10 cellular contexts compared by ENCODE assay signal in the genomic region with DNA sequence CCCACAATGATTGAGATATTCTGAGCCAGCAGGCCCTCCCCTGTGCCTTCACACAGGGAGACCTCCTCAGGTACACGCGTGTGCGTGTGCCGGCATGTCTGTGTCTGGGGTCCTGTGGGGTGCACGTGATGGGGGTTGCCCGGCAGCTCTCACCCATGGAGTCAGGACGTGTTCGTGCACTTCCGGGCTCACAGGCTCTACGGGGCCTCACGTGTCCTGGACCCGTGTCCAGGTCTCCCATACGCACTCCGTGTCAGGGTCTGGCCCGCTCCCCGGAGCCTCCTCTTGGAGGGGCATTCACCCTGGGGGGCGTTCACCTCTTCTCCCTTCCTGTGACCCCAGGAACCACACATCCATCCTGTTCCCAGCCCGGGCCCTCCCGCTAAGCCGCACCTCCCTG. TPM values are rescaled to one million over a fixed set of nuclear protein-coding genes. Genes with fewer than 3 reads are reported as not detected.
DNase-seq lines count a peak whose midpoint lies in the region; ATAC-seq, FAIRE-seq and TF ChIP-seq lines count a peak whose summit lies in the region.
"Had no signal": no experiment of that assay in that cellular context is flagged by ENCODE, and none has a peak within 500 bp of the region (broad histone marks: within the 10 kb centered on the region; RNA-seq: fewer than 3 reads in every experiment).

No MANE protein-coding gene starts in this region.

- TF ChIP-seq EP300 in A549 (IDR thresholded peaks at IDR 0.05): no peak
- no peak for TF ChIP-seq EP300 in K562 (IDR thresholded peaks at IDR 0.05; ENCODE audit: low read length)

- no peak overlapping the region for H2AFZ ChIP-seq in K562 (ENCODE audit: low read depth, low read length)

- H4K20me1 ChIP-seq in K562 (replicated peaks; ENCODE audit: control insufficient read depth, insufficient read depth, low read length): peaks cover 18% of the 10 kb centered on the region

- H3K27ac ChIP-seq in A549 (peak overlapping the region; percentile 100; a peak in 5 of 6 replicates), K562 (ENCODE audit: extremely low read depth, low read depth, low read length) (no peak overlapping the region)

- TF ChIP-seq POLR2A in A549 (IDR thresholded peaks at IDR 0.05; ENCODE audit: low read length) (no peak), K562 (conservative IDR thresholded peaks at IDR 0.05) (no peak)

- ATAC-seq in A549 (no peak), K562 (no peak), GM18907 (IDR thresholded peaks at IDR 0.05; ENCODE audit: unreplicated experiment) (no peak), HG03159 (IDR thresholded peaks at IDR 0.05; ENCODE audit: unreplicated experiment) (no peak)

- FAIRE-seq in A549 (lab: Jason Lieb, UNC) (no peak), K562 (lab: Jason Lieb, UNC) (no peak)

- no peaks in the 10 kb centered on the region for H3K36me3 ChIP-seq in K562 (ENCODE audit: control insufficient read depth, insufficient read depth, low read length)

- H3K9me3 ChIP-seq in A549 (no peaks in the 10 kb centered on the region), K562 (replicated peaks; ENCODE audit: control insufficient read depth, insufficient read depth, low read depth, low read length) (no peaks in the 10 kb centered on the region)

- CTCF ChIA-PET in A549 (lab: Yijun Ruan, JAX): interaction anchor here (1.1 to 5.4 kb wide), 4 partner anchors 16 to 127 kb away, joined by 4 to 30 read pairs (median 8); no protein-coding TSS in a partner anchor
- CTCF ChIA-PET in K562 (lab: Yijun Ruan, JAX; ENCODE audit: low intra/inter-chr PET ratio): no interaction called here

- H3K4me3 ChIP-seq in A549: no peak overlapping the region
- no peak overlapping the region for H3K4me3 ChIP-seq in K562

- WGBS in A549 (ENCODE audit: missing lambda C conversion rate): 92% methylated on average over 13 of the region's 20 CpGs
- WGBS in K562 (ENCODE audit: insufficient coverage, low coverage, missing lambda C conversion rate): 11% methylated on average over 16 of the region's 20 CpGs

- no peak for TF ChIP-seq RAD21 in A549 (conservative IDR thresholded peaks at IDR 0.05 in 1 of 2, IDR thresholded peaks at IDR 0.05 in 1 of 2)
- no peak for TF ChIP-seq RAD21 in K562 (CRISPR knock-in tag; conservative IDR thresholded peaks at IDR 0.05 in 1 of 2, IDR thresholded peaks at IDR 0.05 in 1 of 2)

- no peaks in the 10 kb centered on the region for H3K9me1 ChIP-seq in K562 (ENCODE audit: control insufficient read depth, insufficient read depth, low read length)

- peaks cover 46% of the 10 kb centered on the region for H3K4me1 ChIP-seq in A549
- peaks cover 21 to 87% of the 10 kb centered on the region in 2 experiments for H3K4me1 ChIP-seq in K562 (replicated peaks in 1 of 2; ENCODE audit: control insufficient read depth in 2 of 2, insufficient read depth in 2 of 2, low read length in 2 of 2)

- POLR2A ChIA-PET in A549 (lab: Yijun Ruan, JAX) (no interaction called here), K562 (lab: Yijun Ruan, JAX) (no interaction called here)

- intact Hi-C loops in K562 (cut with micrococcal nuclease): no loop called here

- DNase-seq in A549 (ENCODE audit: low read depth in 1 of 2, low spot score in 1 of 2) (no peak), K562 (ENCODE audit: extremely low read depth in 1 of 4, low spot score in 3 of 4) (no peak)
- DNase-seq: CD4-positive, alpha-beta memory T cell; Kasumi-1; NCI-H1417 treated with DMSO at 0.1 percent for 48 hours; NCI-H2029 treated with DMSO at 0.1 percent for 48 hours; NCI-H524 treated with DMSO at 0.1 percent for 48 hours; Right ventricle myocardium superior had no signal

- peaks cover 11 to 34% of the 10 kb centered on the region in 2 experiments; a peak in 4 of 5 replicates for H3K27me3 ChIP-seq in K562 (ENCODE audit: control insufficient read depth in 2 of 2, insufficient read depth in 2 of 2, low read length in 2 of 2)

- H3K9ac ChIP-seq in K562 (ENCODE audit: insufficient read depth in 1 of 2, low read depth in 2 of 2, low read length in 2 of 2): peak overlapping the region in 1 of 2 experiments; percentile 65; a peak in 2 of 4 replicates

- no peaks in the 10 kb centered on the region for H3K79me2 ChIP-seq in K562 (ENCODE audit: control insufficient read depth, insufficient read depth, low read length)

- no peak overlapping the region for H3K4me2 ChIP-seq in A549
- H3K4me2 ChIP-seq in K562 (ENCODE audit: insufficient read depth, low read length): no peak overlapping the region; the same call in 1 of the 2 replicates

- no TSS peak for BruUV-seq in K562 (replicated peaks; lab: Mats Ljungman, UMichigan)

- in situ Hi-C loops in K562 (cut with MboI): no loop called here

- no peak for TF ChIP-seq CTCF in A549 (IDR thresholded peaks at IDR 0.05)
- no peak for TF ChIP-seq CTCF in K562 (IDR thresholded peaks at IDR 0.05 in 2 of 3, conservative IDR thresholded peaks at IDR 0.05 in 1 of 3; ENCODE audit: insufficient read depth in 2 of 3, low read depth in 1 of 3, low read length in 3 of 3)

RNA-seq across cellular contexts. Expression of a gene that starts 13.1 kb away (rescaled TPM):
- polyA plus RNA-seq in A549 (2011; rRNA removed) (13.3 and 22.4 TPM in 2 replicates), A549 (2017; fragmentation: RNase III; extraction: RNeasy Plus Mini Kit Qiagen cat#74134 plus additional on column Dnase treatment) (32.9 to 52.8 TPM (median 46.2 TPM) in 3 replicates), K562 (2011; rRNA removed) (0.24 and 0.31 TPM in 2 replicates), K562 (2014; fragmentation: Illumina TruSeq; extraction: Trizol) (not detected in 2 replicates), K562 (2014; fragmentation: Nextera tagmentation; extraction: Ambion mirVana) (under 1 TPM in 1 of 2 experiments, not detected in 1; 0.08 TPM), K562 (2014; rRNA removed) (0.07 and 0.32 TPM in 2 replicates)
- polyA plus RNA-seq in A549 (2012; cell fraction: cytosol; rRNA removed): 35.9 and 62.6 TPM in 2 replicates
- 122 and 165 TPM in 2 replicates for polyA plus RNA-seq in A549 (2012; cell fraction: nucleus; rRNA removed)
- 10.7 and 15.8 TPM in 2 replicates for polyA minus RNA-seq in A549 (2011; rRNA and poly(A)+ RNA removed)
- 0.42 and 1.3 TPM in 2 replicates for total RNA-seq in K562 (2011; cell fraction: chromatin; rRNA removed; ENCODE audit: low replicate concordance)
- 1.2 and 1.8 TPM in 2 replicates for total RNA-seq in K562 (2011; cell fraction: nucleolus; rRNA removed)
- 0.31 and 0.44 TPM in 2 replicates for total RNA-seq in K562 (2011; cell fraction: nucleoplasm; rRNA removed)
- total RNA-seq in K562 (2014; rRNA removed) (0.41 and 0.82 TPM in 2 replicates), K562 (2014; rRNA removed; fragmentation: Illumina TruSeq; extraction: Trizol) (0.07 TPM in 1 of 2 replicates, not detected in the other), K562 (2015; rRNA removed; fragmentation: Illumina TruSeq; extraction: Trizol) (0.11 and 0.26 TPM in 2 replicates), K562 (2021) (0.38 and 0.49 TPM in 2 replicates)
- 0.37 and 0.73 TPM in 2 replicates for polyA plus RNA-seq in K562 (2011; cell fraction: cytosol; rRNA removed)
- 1.6 and 3.1 TPM in 2 replicates for polyA plus RNA-seq in K562 (2011; cell fraction: nucleus; rRNA removed)
- 0.36 and 0.64 TPM in 2 replicates for polyA plus RNA-seq in K562 (2012)
- polyA minus RNA-seq in K562 (2011; rRNA and poly(A)+ RNA removed): not detected in 2 replicates
- polyA minus RNA-seq in K562 (2011; cell fraction: cytosol; rRNA and poly(A)+ RNA removed): 1.3 and 3.5 TPM in 2 replicates
- 0.94 and 1.6 TPM in 2 replicates for polyA minus RNA-seq in K562 (2011; cell fraction: nucleus; rRNA and poly(A)+ RNA removed)
- total RNA-seq: CD4-positive, alpha-beta memory T cell had no signal

RNA-seq across cellular contexts. Expression of a gene that starts 22.2 kb away (rescaled TPM):
- polyA plus RNA-seq in A549 (2011; rRNA removed) (41.0 and 48.4 TPM in 2 replicates), A549 (2017; fragmentation: RNase III; extraction: RNeasy Plus Mini Kit Qiagen cat#74134 plus additional on column Dnase treatment) (68.1 to 81.6 TPM (median 73.5 TPM) in 3 replicates), K562 (2011; rRNA removed) (86.6 and 118 TPM in 2 replicates), K562 (2014; fragmentation: Illumina TruSeq; extraction: Trizol) (200 and 279 TPM in 2 replicates), K562 (2014; fragmentation: Nextera tagmentation; extraction: Ambion mirVana) (1 to 10 TPM; 4.0 to 9.7 TPM), K562 (2014; rRNA removed) (260 and 299 TPM in 2 replicates)
- polyA plus RNA-seq in A549 (2012; cell fraction: cytosol; rRNA removed): 74.3 and 83.6 TPM in 2 replicates
- 144 and 170 TPM in 2 replicates for polyA plus RNA-seq in A549 (2012; cell fraction: nucleus; rRNA removed)
- polyA minus RNA-seq in A549 (2011; rRNA and poly(A)+ RNA removed): 55.5 and 68.4 TPM in 2 replicates
- 185 and 348 TPM in 2 replicates for total RNA-seq in K562 (2011; cell fraction: chromatin; rRNA removed; ENCODE audit: low replicate concordance)
- 202 and 208 TPM in 2 replicates for total RNA-seq in K562 (2011; cell fraction: nucleolus; rRNA removed)
- total RNA-seq in K562 (2011; cell fraction: nucleoplasm; rRNA removed): 191 and 196 TPM in 2 replicates
- total RNA-seq in K562 (2014; rRNA removed) (363 and 418 TPM in 2 replicates), K562 (2014; rRNA removed; fragmentation: Illumina TruSeq; extraction: Trizol) (111 and 128 TPM in 2 replicates), K562 (2015; rRNA removed; fragmentation: Illumina TruSeq; extraction: Trizol) (214 and 216 TPM in 2 replicates), K562 (2021) (407 and 410 TPM in 2 replicates)
- polyA plus RNA-seq in K562 (2011; cell fraction: cytosol; rRNA removed): 166 and 242 TPM in 2 replicates
- polyA plus RNA-seq in K562 (2011; cell fraction: nucleus; rRNA removed): 153 and 201 TPM in 2 replicates
- polyA plus RNA-seq in K562 (2012): 162 and 252 TPM in 2 replicates
- polyA minus RNA-seq in K562 (2011; rRNA and poly(A)+ RNA removed): 113 and 170 TPM in 2 replicates
- 169 and 187 TPM in 2 replicates for polyA minus RNA-seq in K562 (2011; cell fraction: cytosol; rRNA and poly(A)+ RNA removed)
- polyA minus RNA-seq in K562 (2011; cell fraction: nucleus; rRNA and poly(A)+ RNA removed): 36.1 and 52.3 TPM in 2 replicates

RNA-seq across cellular contexts. Expression of a gene that starts 23.5 kb away (rescaled TPM):
- polyA plus RNA-seq in A549 (2011; rRNA removed): 5.7 and 8.5 TPM in 2 replicates
- polyA plus RNA-seq in A549 (2012; cell fraction: cytosol; rRNA removed): 24.0 and 29.4 TPM in 2 replicates
- polyA plus RNA-seq in A549 (2012; cell fraction: nucleus; rRNA removed): 322 and 395 TPM in 2 replicates
- 17.9 to 21.6 TPM (median 18.7 TPM) in 3 replicates for polyA plus RNA-seq in A549 (2017; fragmentation: RNase III; extraction: RNeasy Plus Mini Kit Qiagen cat#74134 plus additional on column Dnase treatment)
- polyA minus RNA-seq in A549 (2011; rRNA and poly(A)+ RNA removed): 1.9 and 2.5 TPM in 2 replicates
- total RNA-seq in K562 (2011; cell fraction: chromatin; rRNA removed; ENCODE audit: low replicate concordance): 105 and 413 TPM in 2 replicates
- 347 and 361 TPM in 2 replicates for total RNA-seq in K562 (2011; cell fraction: nucleolus; rRNA removed)
- total RNA-seq in K562 (2011; cell fraction: nucleoplasm; rRNA removed): 167 and 188 TPM in 2 replicates
- total RNA-seq in K562 (2014; rRNA removed): 30.7 and 30.8 TPM in 2 replicates
- total RNA-seq in K562 (2014; rRNA removed; fragmentation: Illumina TruSeq; extraction: Trizol): 1.5 and 2.9 TPM in 2 replicates
- total RNA-seq in K562 (2015; rRNA removed; fragmentation: Illumina TruSeq; extraction: Trizol): 13.0 and 16.3 TPM in 2 replicates
- total RNA-seq in K562 (2021): 58.1 and 71.4 TPM in 2 replicates
- 18.6 and 49.7 TPM in 2 replicates for polyA plus RNA-seq in K562 (2011; rRNA removed)
- 22.8 and 35.9 TPM in 2 replicates for polyA plus RNA-seq in K562 (2011; cell fraction: cytosol; rRNA removed)
- polyA plus RNA-seq in K562 (2011; cell fraction: nucleus; rRNA removed): 819 and 946 TPM in 2 replicates
- polyA plus RNA-seq in K562 (2012): 31.2 and 45.6 TPM in 2 replicates
- polyA plus RNA-seq in K562 (2014; fragmentation: Illumina TruSeq; extraction: Trizol): 7.2 and 22.1 TPM in 2 replicates
- under 1 TPM; 0.14 to 0.55 TPM for polyA plus RNA-seq in K562 (2014; fragmentation: Nextera tagmentation; extraction: Ambion mirVana)
- 67.3 and 84.8 TPM in 2 replicates for polyA plus RNA-seq in K562 (2014; rRNA removed)
- polyA minus RNA-seq in K562 (2011; rRNA and poly(A)+ RNA removed): 3.4 and 5.1 TPM in 2 replicates
- polyA minus RNA-seq in K562 (2011; cell fraction: cytosol; rRNA and poly(A)+ RNA removed): 8.9 and 14.1 TPM in 2 replicates
- 72.0 and 97.5 TPM in 2 replicates for polyA minus RNA-seq in K562 (2011; cell fraction: nucleus; rRNA and poly(A)+ RNA removed)

RNA-seq across cellular contexts. Expression of a gene that starts 29.4 kb away (rescaled TPM):
- polyA plus RNA-seq in A549 (2011; rRNA removed) (0.61 and 0.75 TPM in 2 replicates), A549 (2017; fragmentation: RNase III; extraction: RNeasy Plus Mini Kit Qiagen cat#74134 plus additional on column Dnase treatment) (3.2 to 3.6 TPM (median 3.4 TPM) in 3 replicates), K562 (2011; rRNA removed) (0.13 and 0.34 TPM in 2 replicates), K562 (2014; fragmentation: Illumina TruSeq; extraction: Trizol) (0.13 and 0.69 TPM in 2 replicates), K562 (2014; fragmentation: Nextera tagmentation; extraction: Ambion mirVana) (not detected), K562 (2014; rRNA removed) (0.52 and 0.80 TPM in 2 replicates)
- polyA plus RNA-seq in A549 (2012; cell fraction: cytosol; rRNA removed): 1.6 and 2.3 TPM in 2 replicates
- polyA plus RNA-seq in A549 (2012; cell fraction: nucleus; rRNA removed): 9.4 and 13.1 TPM in 2 replicates
- polyA minus RNA-seq in A549 (2011; rRNA and poly(A)+ RNA removed): 0.33 and 0.73 TPM in 2 replicates
- total RNA-seq in K562 (2011; cell fraction: chromatin; rRNA removed; ENCODE audit: low replicate concordance): 0.99 and 3.5 TPM in 2 replicates
- total RNA-seq in K562 (2011; cell fraction: nucleolus; rRNA removed): 1.2 and 2.6 TPM in 2 replicates
- 0.88 and 1.6 TPM in 2 replicates for total RNA-seq in K562 (2011; cell fraction: nucleoplasm; rRNA removed)
- total RNA-seq in K562 (2014; rRNA removed) (0.09 and 0.69 TPM in 2 replicates), K562 (2014; rRNA removed; fragmentation: Illumina TruSeq; extraction: Trizol) (0.07 TPM in 1 of 2 replicates, not detected in the other), K562 (2015; rRNA removed; fragmentation: Illumina TruSeq; extraction: Trizol) (0.11 and 0.18 TPM in 2 replicates), K562 (2021) (1.2 and 1.5 TPM in 2 replicates)
- 0.12 and 0.37 TPM in 2 replicates for polyA plus RNA-seq in K562 (2011; cell fraction: cytosol; rRNA removed)
- 2.6 and 3.6 TPM in 2 replicates for polyA plus RNA-seq in K562 (2011; cell fraction: nucleus; rRNA removed)
- polyA plus RNA-seq in K562 (2012): 0.47 and 1.4 TPM in 2 replicates
- not detected in 2 replicates for polyA minus RNA-seq in K562 (2011; rRNA and poly(A)+ RNA removed)
- polyA minus RNA-seq in K562 (2011; cell fraction: cytosol; rRNA and poly(A)+ RNA removed): 0.55 TPM in 1 of 2 replicates, not detected in the other
- 1.3 and 1.8 TPM in 2 replicates for polyA minus RNA-seq in K562 (2011; cell fraction: nucleus; rRNA and poly(A)+ RNA removed)
- total RNA-seq: Right ventricle myocardium superior had no signal

RNA-seq across cellular contexts. Expression of a gene that starts 45.0 kb away (rescaled TPM):
- polyA plus RNA-seq in A549 (2011; rRNA removed) (not detected in 2 replicates), A549 (2017; fragmentation: RNase III; extraction: RNeasy Plus Mini Kit Qiagen cat#74134 plus additional on column Dnase treatment) (0.12 to 0.33 TPM (median 0.30 TPM) in 3 replicates), K562 (2011; rRNA removed) (0.04 TPM in 1 of 2 replicates, not detected in the other), K562 (2014; fragmentation: Illumina TruSeq; extraction: Trizol) (not detected in 2 replicates), K562 (2014; fragmentation: Nextera tagmentation; extraction: Ambion mirVana) (not detected), K562 (2014; rRNA removed) (not detected in 2 replicates)
- polyA plus RNA-seq in A549 (2012; cell fraction: cytosol; rRNA removed): 0.03 and 0.05 TPM in 2 replicates
- 0.09 and 0.17 TPM in 2 replicates for polyA plus RNA-seq in A549 (2012; cell fraction: nucleus; rRNA removed)
- polyA minus RNA-seq in A549 (2011; rRNA and poly(A)+ RNA removed): 0.12 TPM in 1 of 2 replicates, not detected in the other
- total RNA-seq in K562 (2011; cell fraction: chromatin; rRNA removed; ENCODE audit: low replicate concordance): 0.30 and 1.0 TPM in 2 replicates
- 0.39 and 0.67 TPM in 2 replicates for total RNA-seq in K562 (2011; cell fraction: nucleolus; rRNA removed)
- total RNA-seq in K562 (2011; cell fraction: nucleoplasm; rRNA removed): 0.23 and 0.29 TPM in 2 replicates
- total RNA-seq in K562 (2014; rRNA removed) (not detected in 2 replicates), K562 (2014; rRNA removed; fragmentation: Illumina TruSeq; extraction: Trizol) (not detected in 2 replicates), K562 (2015; rRNA removed; fragmentation: Illumina TruSeq; extraction: Trizol) (not detected in 2 replicates), K562 (2021) (not detected in 2 replicates)
- polyA plus RNA-seq in K562 (2011; cell fraction: cytosol; rRNA removed): 0.06 TPM in 1 of 2 replicates, not detected in the other
- polyA plus RNA-seq in K562 (2011; cell fraction: nucleus; rRNA removed): 0.18 and 0.25 TPM in 2 replicates
- 0.46 and 0.48 TPM in 2 replicates for polyA plus RNA-seq in K562 (2012)
- not detected in 2 replicates for polyA minus RNA-seq in K562 (2011; rRNA and poly(A)+ RNA removed)
- not detected in 2 replicates for polyA minus RNA-seq in K562 (2011; cell fraction: cytosol; rRNA and poly(A)+ RNA removed)
- polyA minus RNA-seq in K562 (2011; cell fraction: nucleus; rRNA and poly(A)+ RNA removed): 0.33 TPM in 1 of 2 replicates, not detected in the other
- total RNA-seq: CD4-positive, alpha-beta memory T cell had no signal
